26 cellular contexts compared by ENCODE assay signal in the genomic region with DNA sequence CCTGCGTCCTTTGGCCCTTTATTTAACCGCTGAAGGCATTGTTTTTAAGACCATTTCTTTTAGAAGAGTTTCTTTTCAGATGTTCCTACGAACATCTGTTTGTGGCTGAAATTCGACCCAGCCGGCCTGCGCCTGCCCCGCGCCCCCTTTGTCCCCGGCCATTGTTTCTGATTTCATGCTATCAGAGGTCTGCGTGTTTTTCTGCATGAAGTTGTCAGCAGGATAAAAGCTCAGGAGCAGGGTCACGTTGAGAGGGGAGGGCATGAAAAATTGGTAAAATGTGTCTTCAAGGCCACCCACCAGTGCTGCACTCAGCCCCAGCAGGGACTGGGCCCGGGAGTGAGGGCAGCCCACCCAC. TPM values are rescaled to one million over a fixed set of nuclear protein-coding genes. Genes with fewer than 3 reads are reported as not detected.
"Had no signal": no experiment of that assay in that cellular context is flagged by ENCODE, and none has a peak within 500 bp of the region (broad histone marks: within the 10 kb centered on the region; RNA-seq: fewer than 3 reads in every experiment).

No MANE protein-coding gene starts in this region.

- H3K27me3 ChIP-seq: gastroesophageal sphincter, heart right ventricle, neutrophil, pancreas, right lobe of liver had no signal

- DNase-seq: activated CD4-positive, alpha-beta memory T cell treated with anti-CD3 and anti-CD28 coated beads, Interleukin-2, amount 10 ng/mL, durations not matched to agents 7 days and 5 days; activated CD4-positive, alpha-beta T cell treated with anti-CD3 and anti-CD28 coated beads for 48 hours; activated CD4-positive, CD25-positive, alpha-beta regulatory T cell; activated CD8-positive, alpha-beta memory T cell treated with anti-CD3 and anti-CD28 coated beads, Interleukin-2, amount 10 ng/mL, durations not matched to agents 7 days and 5 days; activated naive CD4-positive, alpha-beta T cell treated with Interleukin-2 at 50 U/mL for 16 hours; activated naive CD8-positive, alpha-beta T cell treated with anti-CD3 and anti-CD28 coated beads, Interleukin-2, amount 10 ng/mL, durations not matched to agents 7 days and 5 days; activated T-cell treated with anti-CD3 and anti-CD28 coated beads, Interleukin-2, amount 50 U/mL, for 1 hour; effector CD4-positive, alpha-beta T cell; heart right ventricle; left ventricle myocardium inferior; pancreas; right lobe of liver; stimulated activated CD4-positive, alpha-beta T cell treated with anti-CD3 and anti-CD28 coated beads, Interleukin-4, amount 100 ng/mL, for 24 hours; T-helper 9 cell had no signal

- H3K36me3 ChIP-seq: left ventricle myocardium inferior, pancreas, right lobe of liver had no signal

- H3K9me3 Mint-ChIP-seq: activated CD4-positive, alpha-beta memory T cell treated with anti-CD3 and anti-CD28 coated beads, Interleukin-2, amount 10 ng/mL, durations not matched to agents 7 days and 5 days; activated naive CD8-positive, alpha-beta T cell treated with anti-CD3 and anti-CD28 coated beads, Interleukin-2, amount 10 ng/mL, durations not matched to agents 7 days and 5 days; activated T-helper 2 cell treated with anti-CD3 and anti-CD28 coated beads, Interferon-gamma antibody, Interleukin-2, Interleukin-4, amounts not matched to agents 10 μg/mL and 5 μg/mL and 100 μg/mL, durations not matched to agents 14 hours and 24 hours and 36 hours; central memory CD8-positive, alpha-beta T cell; stimulated activated effector memory CD8-positive, alpha-beta T cell treated with anti-CD3 and anti-CD28 coated beads, Interleukin-12 subunit alpha, Interleukin-12 subunit beta, amount 100 ng/mL, for 72 hours had no signal

- H3K36me3 Mint-ChIP-seq: activated CD8-positive, alpha-beta memory T cell treated with anti-CD3 and anti-CD28 coated beads, Interleukin-2, amount 10 ng/mL, durations not matched to agents 7 days and 5 days; activated naive CD8-positive, alpha-beta T cell treated with anti-CD3 and anti-CD28 coated beads, Interleukin-2, amount 10 ng/mL, durations not matched to agents 7 days and 5 days had no signal

- H3K27me3 Mint-ChIP-seq: activated CD4-positive, alpha-beta memory T cell treated with anti-CD3 and anti-CD28 coated beads, Interleukin-2, amount 10 ng/mL, durations not matched to agents 7 days and 5 days; activated CD8-positive, alpha-beta memory T cell treated with anti-CD3 and anti-CD28 coated beads, Interleukin-2, amount 10 ng/mL, durations not matched to agents 7 days and 5 days; activated naive CD8-positive, alpha-beta T cell treated with anti-CD3 and anti-CD28 coated beads, Interleukin-2, amount 10 ng/mL, durations not matched to agents 7 days and 5 days; central memory CD8-positive, alpha-beta T cell had no signal

- H3K9me3 ChIP-seq: gastroesophageal sphincter, heart right ventricle, left ventricle myocardium inferior, neutrophil, pancreas, right lobe of liver, thoracic aorta had no signal

- ATAC-seq: activated CD8-positive, alpha-beta memory T cell treated with anti-CD3 and anti-CD28 coated beads, Interleukin-2, amount 10 ng/mL, durations not matched to agents 7 days and 5 days; gastroesophageal sphincter; heart right ventricle; right lobe of liver; stimulated activated effector memory CD8-positive, alpha-beta T cell treated with anti-CD3 and anti-CD28 coated beads, Interleukin-12 subunit alpha, Interleukin-12 subunit beta, amount 100 ng/mL, for 72 hours had no signal

- H3K4me3 ChIP-seq: coronary artery, gastroesophageal sphincter, heart right ventricle, left ventricle myocardium inferior, pancreas, right lobe of liver, smooth muscle cell, thoracic aorta had no signal

- H3K4me3 Mint-ChIP-seq: activated CD4-positive, alpha-beta memory T cell treated with anti-CD3 and anti-CD28 coated beads, Interleukin-2, amount 10 ng/mL, durations not matched to agents 7 days and 5 days; activated CD8-positive, alpha-beta memory T cell treated with anti-CD3 and anti-CD28 coated beads, Interleukin-2, amount 10 ng/mL, durations not matched to agents 7 days and 5 days; activated naive CD8-positive, alpha-beta T cell treated with anti-CD3 and anti-CD28 coated beads, Interleukin-2, amount 10 ng/mL, durations not matched to agents 7 days and 5 days; central memory CD8-positive, alpha-beta T cell; stimulated activated effector memory CD8-positive, alpha-beta T cell treated with anti-CD3 and anti-CD28 coated beads, Interleukin-12 subunit alpha, Interleukin-12 subunit beta, amount 100 ng/mL, for 72 hours had no signal

- H3K27ac Mint-ChIP-seq: activated CD4-positive, alpha-beta memory T cell treated with anti-CD3 and anti-CD28 coated beads, Interleukin-2, amount 10 ng/mL, durations not matched to agents 7 days and 5 days; activated CD8-positive, alpha-beta memory T cell treated with anti-CD3 and anti-CD28 coated beads, Interleukin-2, amount 10 ng/mL, durations not matched to agents 7 days and 5 days; activated naive CD8-positive, alpha-beta T cell treated with anti-CD3 and anti-CD28 coated beads, Interleukin-2, amount 10 ng/mL, durations not matched to agents 7 days and 5 days; activated T-helper 2 cell treated with anti-CD3 and anti-CD28 coated beads, Interferon-gamma antibody, Interleukin-2, Interleukin-4, amounts not matched to agents 10 μg/mL and 5 μg/mL and 100 μg/mL, durations not matched to agents 14 hours and 24 hours and 36 hours; stimulated activated effector memory CD8-positive, alpha-beta T cell treated with anti-CD3 and anti-CD28 coated beads, Interleukin-12 subunit alpha, Interleukin-12 subunit beta, amount 100 ng/mL, for 72 hours had no signal

- H3K4me1 ChIP-seq: pancreas, right lobe of liver had no signal

- H3K4me1 Mint-ChIP-seq: activated CD4-positive, alpha-beta memory T cell treated with anti-CD3 and anti-CD28 coated beads, Interleukin-2, amount 10 ng/mL, durations not matched to agents 7 days and 5 days; activated CD8-positive, alpha-beta memory T cell treated with anti-CD3 and anti-CD28 coated beads, Interleukin-2, amount 10 ng/mL, durations not matched to agents 7 days and 5 days; activated naive CD8-positive, alpha-beta T cell treated with anti-CD3 and anti-CD28 coated beads, Interleukin-2, amount 10 ng/mL, durations not matched to agents 7 days and 5 days; central memory CD8-positive, alpha-beta T cell; stimulated activated effector memory CD8-positive, alpha-beta T cell treated with anti-CD3 and anti-CD28 coated beads, Interleukin-12 subunit alpha, Interleukin-12 subunit beta, amount 100 ng/mL, for 72 hours had no signal

- H3K27ac ChIP-seq: coronary artery, gastroesophageal sphincter, heart right ventricle, left ventricle myocardium inferior, neutrophil, pancreas, right lobe of liver, thoracic aorta had no signal

- H3K4me2 ChIP-seq: smooth muscle cell had no signal

RNA-seq across cellular contexts. Expression of gene NKX6-2, which starts 43.1 kb away (rescaled TPM):
- total RNA-seq: activated CD4-positive, alpha-beta memory T cell treated with anti-CD3 and anti-CD28 coated beads, Interleukin-2, amount 10 ng/mL, durations not matched to agents 7 days and 5 days; activated CD8-positive, alpha-beta memory T cell treated with anti-CD3 and anti-CD28 coated beads, Interleukin-2, amount 10 ng/mL, durations not matched to agents 7 days and 5 days; activated naive CD8-positive, alpha-beta T cell treated with anti-CD3 and anti-CD28 coated beads, Interleukin-2, amount 10 ng/mL, durations not matched to agents 7 days and 5 days; activated T-helper 2 cell treated with anti-CD3 and anti-CD28 coated beads, Interferon-gamma antibody, Interleukin-2, Interleukin-4, amounts not matched to agents 10 μg/mL and 5 μg/mL and 100 μg/mL, durations not matched to agents 14 hours and 24 hours and 36 hours; gastroesophageal sphincter; heart right ventricle; left ventricle myocardium inferior; mammary epithelial cell; myocyte; pulmonary artery endothelial cell; right lobe of liver; smooth muscle cell; ureter had no signal
- polyA plus RNA-seq: mammary epithelial cell had no signal
